Comparison of ENCODE assay signal across 21 cellular contexts in genomic region chr20:22456109-22456508, GRCh38.
DNase-seq lines count a peak whose midpoint lies in the region; ATAC-seq and TF ChIP-seq lines count a peak whose summit lies in the region.
"Had no signal": no experiment of that assay in that cellular context is flagged by ENCODE, and none has a peak within 500 bp of the region (broad histone marks: within the 10 kb centered on the region; RNA-seq: fewer than 3 reads in every experiment).

No MANE protein-coding gene starts in this region.

- no peak overlapping the region for H3K27ac ChIP-seq in endodermal cell (ENCODE audit: low read depth, low read length)
- H3K27ac ChIP-seq in neural progenitor cell, result no peak overlapping the region
- H3K27ac ChIP-seq: PC-9 had no signal

- WGBS in endodermal cell (ENCODE audit: insufficient coverage in 1 of 2, insufficient read length in 1 of 2), 2 experiments, result 0 to 36% methylated on average over 1 to 3 of the region's 3 CpGs

- no peak for TF ChIP-seq CTCF in endodermal cell (conservative IDR thresholded peaks at IDR 0.05)
- no peak for TF ChIP-seq CTCF in neural progenitor cell (IDR thresholded peaks at IDR 0.05)

- H3K4me3 ChIP-seq in H7 (ENCODE audit: insufficient read depth, low read depth, low read length), result no peak overlapping the region
- no peak overlapping the region for H3K4me3 ChIP-seq in endodermal cell (ENCODE audit: low read length)
- H3K4me3 ChIP-seq in neural progenitor cell, result peak overlapping the region; percentile 19
- H3K4me3 ChIP-seq: A549, PC-9 had no signal

- H3K9me3 Mint-ChIP-seq in endodermal cell (no peaks in the 10 kb centered on the region), neural progenitor cell (no peaks in the 10 kb centered on the region)
- H3K9me3 Mint-ChIP-seq: CD14-positive monocyte; T-helper 1 cell treated with Interleukin-12 subunit alpha and Interleukin-12 subunit beta and Interleukin-4 antibody, amounts not matched to agents 30 μg/mL and 1 μg/mL, for 36 hours had no signal

- H3K4me3 Mint-ChIP-seq in endodermal cell, result no peak overlapping the region
- H3K4me3 Mint-ChIP-seq in neural progenitor cell, result no peak overlapping the region
- H3K4me3 Mint-ChIP-seq: B cell; CD14-positive monocyte; HFFc6; T-helper 1 cell treated with Interleukin-12 subunit alpha and Interleukin-12 subunit beta and Interleukin-4 antibody, amounts not matched to agents 30 μg/mL and 1 μg/mL, for 36 hours had no signal

- H3K4me1 ChIP-seq in endodermal cell (ENCODE audit: control insufficient read depth, insufficient read depth, low read length), result peaks cover 9% of the 10 kb centered on the region
- peaks cover 47% of the 10 kb centered on the region for H3K4me1 ChIP-seq in neural progenitor cell
- H3K4me1 ChIP-seq: A549 had no signal

- H3K27ac Mint-ChIP-seq in endodermal cell (peak overlapping the region; percentile 50), neural progenitor cell (no peak overlapping the region)
- H3K27ac Mint-ChIP-seq: B cell; CD14-positive monocyte; HFFc6; T-helper 1 cell treated with Interleukin-12 subunit alpha and Interleukin-12 subunit beta and Interleukin-4 antibody, amounts not matched to agents 30 μg/mL and 1 μg/mL, for 36 hours had no signal

- peaks cover 20% of the 10 kb centered on the region for H3F3A ChIP-seq in neural progenitor cell (ENCODE audit: low read depth)

- no peak for ATAC-seq in GM18519 (IDR thresholded peaks at IDR 0.05; ENCODE audit: low FRiP score, unreplicated experiment)
- ATAC-seq in GM19035 (IDR thresholded peaks at IDR 0.05; ENCODE audit: unreplicated experiment), result no peak

- H3K27me3 ChIP-seq in H7 (ENCODE audit: control insufficient read depth, insufficient read depth, low read length) (peaks cover 46% of the 10 kb centered on the region), endodermal cell (ENCODE audit: control insufficient read depth, insufficient read depth, low read length, poor library complexity, severe bottlenecking) (no peaks in the 10 kb centered on the region), neural progenitor cell (peaks cover 95% of the 10 kb centered on the region)

- H3K9me3 ChIP-seq in endodermal cell (ENCODE audit: control insufficient read depth, low read length), result no peaks in the 10 kb centered on the region
- no peaks in the 10 kb centered on the region for H3K9me3 ChIP-seq in neural progenitor cell (ENCODE audit: low read depth)
- H3K9me3 ChIP-seq: A549 had no signal

- peaks cover 14% of the 10 kb centered on the region for H4K20me1 ChIP-seq in neural progenitor cell (ENCODE audit: low read depth)

- H3K27me3 Mint-ChIP-seq in endodermal cell (ENCODE audit: insufficient read depth) (peaks cover 37% of the 10 kb centered on the region), neural progenitor cell (ENCODE audit: insufficient read depth, low read depth) (peaks cover 13% of the 10 kb centered on the region)

- DNase-seq in COR-L47 (lab: John Stamatoyannopoulos, UW), result peak; percentile 43
- peak; percentile 73 for DNase-seq in H7
- peak; percentile 71 for DNase-seq in endodermal cell
- peak; percentile 94 for DNase-seq in neural progenitor cell (ENCODE audit: low spot score)
- no peak for DNase-seq in GM19238 (ENCODE audit: insufficient read length, low spot score)
- DNase-seq: EL, HFFc6, Kasumi-1, NCI-H187, NCI-H2107, NCI-H2227 treated with DMSO at 0.1 percent for 48 hours, NCI-H510A, PC-9, RPMI8226, SHP77 had no signal

- H2AFZ ChIP-seq in neural progenitor cell (replicated peaks), result no peak overlapping the region
- H2AFZ ChIP-seq: PC-9 had no signal

- no peak overlapping the region for H3K9ac ChIP-seq in endodermal cell (ENCODE audit: extremely low read depth, low read length, poor library complexity, severe bottlenecking)
- no peak overlapping the region for H3K9ac ChIP-seq in neural progenitor cell

- H3K79me2 ChIP-seq in neural progenitor cell (ENCODE audit: low read depth), result no peaks in the 10 kb centered on the region

- H3K36me3 ChIP-seq in H7 (replicated peaks; ENCODE audit: control insufficient read depth, insufficient read depth, low read length), result no peaks in the 10 kb centered on the region
- H3K36me3 ChIP-seq in endodermal cell (ENCODE audit: control insufficient read depth, insufficient read depth, low read length), result no peaks in the 10 kb centered on the region
- no peaks in the 10 kb centered on the region for H3K36me3 ChIP-seq in neural progenitor cell

- peak overlapping the region; percentile 75 for H3K4me2 ChIP-seq in neural progenitor cell
- H3K4me2 ChIP-seq: A549, PC-9 had no signal

- H3K36me3 Mint-ChIP-seq in endodermal cell (ENCODE audit: low read depth) (no peaks in the 10 kb centered on the region), neural progenitor cell (no peaks in the 10 kb centered on the region)
- H3K36me3 Mint-ChIP-seq: CD14-positive monocyte had no signal

- peaks cover 28% of the 10 kb centered on the region for H3K4me1 Mint-ChIP-seq in endodermal cell
- H3K4me1 Mint-ChIP-seq in neural progenitor cell, result peaks cover 8% of the 10 kb centered on the region
- H3K4me1 Mint-ChIP-seq: B cell, CD14-positive monocyte had no signal
